Comparison of ENCODE assay signal across 27 cellular contexts in the genomic region with DNA sequence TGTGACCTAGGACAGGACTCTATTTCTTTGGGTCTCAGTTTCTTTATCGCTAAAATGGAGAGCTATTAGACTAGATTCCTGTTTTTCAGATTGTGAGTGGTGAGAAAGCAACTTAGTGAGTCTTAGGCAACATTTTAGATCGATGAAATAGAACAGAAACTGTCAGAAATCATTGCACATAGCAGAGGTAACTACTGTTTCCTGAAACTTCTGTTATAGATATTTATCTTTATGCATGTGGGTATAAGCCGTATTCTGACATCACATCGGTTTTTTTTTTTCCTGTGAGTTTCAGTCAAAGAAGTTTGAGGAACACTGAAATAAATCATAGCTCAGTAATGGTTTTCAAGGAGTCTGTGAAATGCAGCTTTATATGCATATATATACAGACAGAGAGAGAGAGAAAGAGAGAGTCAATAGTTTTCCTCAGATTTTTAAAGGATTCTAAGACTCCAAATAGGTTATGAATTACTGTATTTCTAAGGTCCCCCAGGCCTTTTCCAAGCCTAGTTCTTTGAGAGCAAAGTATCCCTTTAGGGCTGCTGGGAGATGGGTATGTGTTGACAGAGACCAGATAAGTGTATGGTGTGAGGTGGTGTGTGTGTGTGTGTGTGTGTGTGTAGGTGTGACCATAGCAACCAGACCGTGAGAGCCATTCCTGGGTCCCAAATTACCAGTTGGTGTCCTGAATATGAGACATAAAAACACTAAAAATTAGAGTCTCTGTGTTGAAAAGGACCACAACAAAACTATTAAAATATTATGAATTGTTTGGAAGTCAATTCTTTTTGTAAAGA. TPM values are rescaled to one million over a fixed set of nuclear protein-coding genes. Genes with fewer than 3 reads are reported as not detected.
A peak's percentile ranks its signal among the peaks of the same experiment; 100 is the strongest.
DNase-seq lines count a peak whose midpoint lies in the region; ATAC-seq and TF ChIP-seq lines count a peak whose summit lies in the region.
"Had no signal": no experiment of that assay in that cellular context is flagged by ENCODE, and none has a peak within 500 bp of the region (broad histone marks: within the 10 kb centered on the region; RNA-seq: fewer than 3 reads in every experiment).

No MANE protein-coding gene starts in this region.

- H3K27ac ChIP-seq in SK-N-MC: 0 out of 2 replicates have a peak overlapping the region, but pooled peaks have one; percentile 2
- H3K27ac ChIP-seq in hepatocyte: peak overlapping the region; percentile 31
- H3K27ac ChIP-seq: 22Rv1, brain microvascular endothelial cell, coronary artery, heart right ventricle, left lung, parathyroid adenoma, thyroid gland had no signal

- H3K9ac ChIP-seq in SK-N-MC (ENCODE audit: insufficient read length): no peak overlapping the region
- H3K9ac ChIP-seq: parathyroid adenoma had no signal

- no peak overlapping the region for H3K4me2 ChIP-seq in hepatocyte

- no peaks in the 10 kb centered on the region for H4K20me1 ChIP-seq in hepatocyte (ENCODE audit: insufficient read depth, poor library complexity, severe bottlenecking)

- no peaks in the 10 kb centered on the region for H3K9me2 ChIP-seq in hepatocyte (replicated peaks; ENCODE audit: insufficient read depth)

- no peak for TF ChIP-seq CTCF in hepatocyte (IDR thresholded peaks at IDR 0.05; ENCODE audit: poor library complexity)

- DNase-seq in DMS 273 (lab: John Stamatoyannopoulos, UW; ENCODE audit: unreplicated experiment) (peak; percentile 7), DMS 273 treated with DMSO at 0.1 percent for 48 hours (lab: John Stamatoyannopoulos, UW) (no peak), DMS53 treated with DMSO at 0.1 percent for 48 hours (lab: John Stamatoyannopoulos, UW; ENCODE audit: unreplicated experiment) (peak; percentile 25), SK-N-MC (ENCODE audit: low read depth, low spot score) (no peak), hepatocyte (ENCODE audit: low spot score) (no peak)
- DNase-seq: activated CD4-positive, alpha-beta T cell treated with anti-CD3 and anti-CD28 coated beads, Interleukin-2, amount 10 ng/mL, durations not matched to agents 7 days and 5 days; activated CD8-positive, alpha-beta memory T cell treated with anti-CD3 and anti-CD28 coated beads, Interleukin-2, amount 50 U/mL, for 48 hours; activated gamma-delta T cell treated with Interleukin-2 at 50 U/mL for 16 hours; brain microvascular endothelial cell; CD8-positive, alpha-beta memory T cell; DND-41; H7; heart right ventricle; left lung; right cardiac atrium; SIG-M5; stimulated activated CD4-positive, alpha-beta T cell treated with anti-CD3 and anti-CD28 coated beads, Interleukin-12 subunit alpha, Interleukin-12 subunit beta, amount 100 ng/mL, for 4 hours; stimulated activated CD4-positive, alpha-beta T cell treated with anti-CD3 and anti-CD28 coated beads, Interleukin-4, amount 100 ng/mL, for 4 hours; stimulated activated naive CD8-positive, alpha-beta T cell treated with anti-CD3 and anti-CD28 coated beads, Interleukin-15, Interleukin-2, amounts not matched to agents 100 U/mL and 50 U/mL, for 24 hours; thyroid gland had no signal

- ATAC-seq in HG03175 (IDR thresholded peaks at IDR 0.05; ENCODE audit: unreplicated experiment) (no peak), GM19324 (IDR thresholded peaks at IDR 0.05; ENCODE audit: low FRiP score, unreplicated experiment) (no peak), HG02885 (IDR thresholded peaks at IDR 0.05; ENCODE audit: poor library complexity, unreplicated experiment) (no peak)
- ATAC-seq: heart right ventricle; left lung; natural killer cell treated with Interleukin-12 subunit alpha and Interleukin-12 subunit beta and Interleukin-15 and Interleukin-18, amount 100 ng/mL, for 72 hours; stimulated activated naive CD8-positive, alpha-beta T cell treated with anti-CD3 and anti-CD28 coated beads, Interleukin-15, Interleukin-2, amounts not matched to agents 100 U/mL and 50 U/mL, for 24 hours had no signal

- WGBS in hepatocyte (ENCODE audit: low lambda C conversion rate, missing lambda C conversion rate): 74% methylated on average over 5 of the region's 5 CpGs

- H3K4me1 ChIP-seq in hepatocyte (ENCODE audit: insufficient read depth): peaks cover 8% of the 10 kb centered on the region
- H3K4me1 ChIP-seq: parathyroid adenoma had no signal

- H2AFZ ChIP-seq in hepatocyte: no peak overlapping the region
- H2AFZ ChIP-seq: parathyroid adenoma had no signal

- H3K79me2 ChIP-seq in hepatocyte: peaks cover 3% of the 10 kb centered on the region
- H3K79me2 ChIP-seq: parathyroid adenoma had no signal

- H3K36me3 ChIP-seq in SK-N-MC (ENCODE audit: insufficient read depth, low read length) (no peaks in the 10 kb centered on the region), hepatocyte (replicated peaks; ENCODE audit: insufficient read depth, low read depth) (no peaks in the 10 kb centered on the region)
- H3K36me3 ChIP-seq: brain microvascular endothelial cell, heart right ventricle, left lung, thyroid gland had no signal

- H3K27me3 ChIP-seq in hepatocyte: no peaks in the 10 kb centered on the region
- H3K27me3 ChIP-seq: brain microvascular endothelial cell, thyroid gland had no signal

- H3K4me3 ChIP-seq in SK-N-MC: no peak overlapping the region
- no peak overlapping the region for H3K4me3 ChIP-seq in hepatocyte
- H3K4me3 ChIP-seq: coronary artery, heart right ventricle, left lung, thyroid gland had no signal

- H3K9me3 ChIP-seq in SK-N-MC (ENCODE audit: low read depth, low read length) (no peaks in the 10 kb centered on the region), hepatocyte (ENCODE audit: low read depth) (no peaks in the 10 kb centered on the region)
- H3K9me3 ChIP-seq: heart right ventricle, left lung, thyroid gland had no signal

RNA-seq across cellular contexts. Expression of a gene that starts 41.9 kb away (rescaled TPM):
- 5.7 and 11.2 TPM in 2 replicates for total RNA-seq in hepatocyte
- polyA plus RNA-seq in hepatocyte: 6.0 and 9.3 TPM in 2 replicates

Comparison
In these comparisons a context has a peak if more than half of its experiments do, and no peak if none do; other contexts are left out.
1. DNase-seq: peak in DMS 273 (single experiment) and DMS53 treated with DMSO at 0.1 percent for 48 hours (single experiment); none in DMS 273 treated with DMSO at 0.1 percent for 48 hours (single experiment), SK-N-MC (single experiment) and hepatocyte (single experiment).